ENCODE assay signal across 2 cellular contexts in genomic region chr5:173790836-173791546, GRCh38.
A peak's percentile ranks its signal among the peaks of the same experiment; 100 is the strongest.
TF ChIP-seq lines count a peak whose summit lies in the region.

No MANE protein-coding gene starts in this region.

TF ChIP-seq in HEK293, 187 proteins besides CTCF, POLR2A, EP300 and RAD21 (continued from another document and continues in another):
- TF ChIP-seq ZBTB49 (tag by site-specific recombination; IDR thresholded peaks at IDR 0.05; ENCODE audit: low read depth) (no peak), OVOL3 (tag by site-specific recombination; IDR thresholded peaks at IDR 0.05) (no peak), ZBTB11 (tag by site-specific recombination; conservative IDR thresholded peaks at IDR 0.05; ENCODE audit: low read depth) (peak; percentile 63), ZNF791 (tag by site-specific recombination; IDR thresholded peaks at IDR 0.05) (no peak), ZNF518A (tag by site-specific recombination; conservative IDR thresholded peaks at IDR 0.05; ENCODE audit: low read depth) (peak; percentile 82), ZNF292 (tag by site-specific recombination; IDR thresholded peaks at IDR 0.05; ENCODE audit: borderline replicate concordance, low read depth) (no peak), ZNF654 (tag by site-specific recombination; IDR thresholded peaks at IDR 0.05; ENCODE audit: low read depth) (peak; percentile 16)

TF ChIP-seq in liver, 16 proteins besides CTCF, POLR2A, EP300 and RAD21 (continued from another document):
- no peak for TF ChIP-seq REST (IDR thresholded peaks at IDR 0.05)
- TF ChIP-seq SP1 (IDR thresholded peaks at IDR 0.05), result peak; percentile 44
